Comparison of ENCODE assay signal across 9 cellular contexts in the genomic region with DNA sequence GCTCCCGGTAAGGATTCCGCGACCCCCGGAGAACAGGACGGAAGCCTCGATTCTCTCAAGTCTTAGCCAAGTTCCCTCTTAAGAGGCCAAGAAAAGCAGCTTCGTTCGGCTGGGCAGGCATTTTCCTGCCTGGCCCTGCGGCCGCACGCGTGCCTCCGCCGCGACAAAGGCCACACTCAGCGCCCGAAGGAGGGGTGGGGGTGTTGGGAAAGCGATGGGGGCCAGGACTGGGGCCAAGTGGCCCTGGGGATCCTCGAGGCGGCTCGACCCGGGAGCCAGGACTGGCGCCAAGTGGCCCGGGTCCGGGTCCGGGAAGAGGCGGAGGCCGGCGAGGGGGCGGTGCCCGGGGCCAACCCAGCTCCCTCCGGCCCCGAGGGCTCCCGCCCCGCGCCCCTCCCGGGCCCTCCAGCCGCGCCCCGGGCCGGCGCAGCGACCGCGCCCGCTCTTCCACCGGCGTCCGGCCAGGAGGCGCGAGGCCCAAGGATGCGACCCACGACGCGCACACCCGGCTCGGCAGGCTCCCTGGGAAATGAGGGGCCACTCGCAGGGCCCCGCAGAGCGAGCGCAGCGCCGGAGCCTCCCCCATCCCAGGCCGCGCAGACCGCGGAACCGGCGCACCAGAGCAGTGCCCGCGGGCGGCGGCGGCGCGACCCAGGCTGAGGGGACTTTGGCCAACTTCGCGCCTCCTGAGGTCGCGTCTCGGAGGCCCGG. TPM values are rescaled to one million over a fixed set of nuclear protein-coding genes. Genes with fewer than 3 reads are reported as not detected.
A peak's percentile ranks its signal among the peaks of the same experiment; 100 is the strongest.
DNase-seq lines count a peak whose midpoint lies in the region; ATAC-seq lines count a peak whose summit lies in the region.
"Had no signal": no experiment of that assay in that cellular context is flagged by ENCODE, and none has a peak within 500 bp of the region (broad histone marks: within the 10 kb centered on the region; RNA-seq: fewer than 3 reads in every experiment).

No MANE protein-coding gene starts in this region.

- H3K9me3 ChIP-seq in stomach smooth muscle (ENCODE audit: control insufficient read depth in 2 of 2, low read length in 2 of 2), result no peaks in the 10 kb centered on the region

- no peaks in the 10 kb centered on the region for H3K36me3 Mint-ChIP-seq in activated naive CD8-positive, alpha-beta T cell treated with anti-CD3 and anti-CD28 coated beads, Interleukin-2, amount 10 ng/mL, durations not matched to agents 7 days and 5 days
- H3K36me3 Mint-ChIP-seq in immature natural killer cell, result no peaks in the 10 kb centered on the region
- H3K36me3 Mint-ChIP-seq: activated naive CD4-positive, alpha-beta T cell treated with anti-CD3 and anti-CD28 coated beads, Interleukin-2, amount 50 U/mL, for 24 hours had no signal

- no peak overlapping the region for H3K27ac Mint-ChIP-seq in activated naive CD8-positive, alpha-beta T cell treated with anti-CD3 and anti-CD28 coated beads, Interleukin-2, amount 10 ng/mL, durations not matched to agents 7 days and 5 days
- H3K27ac Mint-ChIP-seq in immature natural killer cell, result no peak overlapping the region
- H3K27ac Mint-ChIP-seq: activated naive CD4-positive, alpha-beta T cell treated with anti-CD3 and anti-CD28 coated beads, Interleukin-2, amount 50 U/mL, for 24 hours had no signal

- H3K4me1 Mint-ChIP-seq in activated naive CD8-positive, alpha-beta T cell treated with anti-CD3 and anti-CD28 coated beads, Interleukin-2, amount 10 ng/mL, durations not matched to agents 7 days and 5 days, result peaks cover 1% of the 10 kb centered on the region
- peaks cover 0 to 3% of the 10 kb centered on the region in 2 donors for H3K4me1 Mint-ChIP-seq in immature natural killer cell

- peak; percentile 4 for ATAC-seq in HG03103 (IDR thresholded peaks at IDR 0.05; ENCODE audit: low read depth, unreplicated experiment)
- no peak for ATAC-seq in activated naive CD8-positive, alpha-beta T cell treated with anti-CD3 and anti-CD28 coated beads, Interleukin-2, amount 10 ng/mL, durations not matched to agents 7 days and 5 days (ENCODE audit: low read depth)
- no peak for ATAC-seq in HG02623 (IDR thresholded peaks at IDR 0.05; ENCODE audit: unreplicated experiment)

- no peak overlapping the region for H3K9ac ChIP-seq in stomach smooth muscle (ENCODE audit: low read length in 2 of 2)

- peak overlapping the region; percentile 22 for H3K4me3 Mint-ChIP-seq in activated naive CD8-positive, alpha-beta T cell treated with anti-CD3 and anti-CD28 coated beads, Interleukin-2, amount 10 ng/mL, durations not matched to agents 7 days and 5 days
- peak overlapping the region; percentile 30 to 72 (median 48) for H3K4me3 Mint-ChIP-seq in immature natural killer cell
- H3K4me3 Mint-ChIP-seq: activated naive CD4-positive, alpha-beta T cell treated with anti-CD3 and anti-CD28 coated beads, Interleukin-2, amount 50 U/mL, for 24 hours had no signal

- POLR2A ChIA-PET in activated naive CD8-positive, alpha-beta T cell treated with anti-CD3 and anti-CD28 coated beads, Interleukin-2, amount 10 ng/mL, durations not matched to agents 7 days and 5 days (lab: Charles Lee), result interaction anchor here (0.5 to 1.1 kb wide), 2 partner anchors 35 to 198 kb away, joined by 3 read pairs; no protein-coding TSS in a partner anchor

- no peaks in the 10 kb centered on the region for H3K9me3 Mint-ChIP-seq in activated naive CD8-positive, alpha-beta T cell treated with anti-CD3 and anti-CD28 coated beads, Interleukin-2, amount 10 ng/mL, durations not matched to agents 7 days and 5 days
- no peaks in the 10 kb centered on the region for H3K9me3 Mint-ChIP-seq in immature natural killer cell
- H3K9me3 Mint-ChIP-seq: activated naive CD4-positive, alpha-beta T cell treated with anti-CD3 and anti-CD28 coated beads, Interleukin-2, amount 50 U/mL, for 24 hours had no signal

- H3K36me3 ChIP-seq in stomach smooth muscle (ENCODE audit: control insufficient read depth in 2 of 2, insufficient read depth in 2 of 2, low read length in 2 of 2), result no peaks in the 10 kb centered on the region

- peak overlapping the region; percentile 36 to 81 for H3K4me3 ChIP-seq in stomach smooth muscle (ENCODE audit: low read length in 2 of 2)

- peaks cover 5% of the 10 kb centered on the region for H3K27me3 Mint-ChIP-seq in activated naive CD8-positive, alpha-beta T cell treated with anti-CD3 and anti-CD28 coated beads, Interleukin-2, amount 10 ng/mL, durations not matched to agents 7 days and 5 days
- H3K27me3 Mint-ChIP-seq in immature natural killer cell (ENCODE audit: low read depth in 3 of 3), result peaks cover 0 to 8% (median 8%) of the 10 kb centered on the region in 3 donors

- no peak overlapping the region for H3K27ac ChIP-seq in stomach smooth muscle (ENCODE audit: low read length)

- H3K27me3 ChIP-seq in stomach smooth muscle (ENCODE audit: control insufficient read depth in 1 of 2, insufficient read depth in 2 of 2, low read length in 2 of 2), result no peaks in the 10 kb centered on the region

- peaks cover 23% of the 10 kb centered on the region for H3K4me1 ChIP-seq in stomach smooth muscle (ENCODE audit: control insufficient read depth, insufficient read depth, low read length)

- DNase-seq in NCI-H1417 (lab: John Stamatoyannopoulos, UW) (peak in 2 of 3 experiments; percentile 56 to 79), NCI-H1417 treated with DMSO at 0.1 percent for 48 hours (lab: John Stamatoyannopoulos, UW) (no peak), immature natural killer cell (peak in 1 of 3 donors; percentile 7), putamen (ENCODE audit: low spot score) (no peak)
- DNase-seq in activated naive CD8-positive, alpha-beta T cell treated with anti-CD3 and anti-CD28 coated beads, Interleukin-2, amount 10 ng/mL, durations not matched to agents 7 days and 5 days, result no peak

RNA-seq across cellular contexts. Expression of gene VAV2, which starts 0.8 kb away (rescaled TPM):
- total RNA-seq in activated naive CD8-positive, alpha-beta T cell treated with anti-CD3 and anti-CD28 coated beads, Interleukin-2, amount 10 ng/mL, durations not matched to agents 7 days and 5 days, result 1 to 10 TPM; 4.7 to 6.4 TPM
- polyA plus RNA-seq in immature natural killer cell, result under 1 TPM in 2 of 3 donors, not detected in 1; 0.12 to 0.28 TPM

RNA-seq across cellular contexts. Expression of gene BRD3OS, which starts 33.9 kb away (rescaled TPM):
- total RNA-seq in activated naive CD8-positive, alpha-beta T cell treated with anti-CD3 and anti-CD28 coated beads, Interleukin-2, amount 10 ng/mL, durations not matched to agents 7 days and 5 days, result 10 to 100 TPM; 14.2 to 17.0 TPM
- polyA plus RNA-seq in immature natural killer cell, result 10 to 100 TPM; 13.7 to 14.9 (median 13.8) TPM

Comparison
In these comparisons a context has a peak if more than half of its experiments do, and no peak if none do; other contexts are left out.
1. DNase-seq: peak in NCI-H1417 (2 of 3); none in NCI-H1417 treated with DMSO at 0.1 percent for 48 hours (single experiment), activated naive CD8-positive, alpha-beta T cell treated with anti-CD3 and anti-CD28 coated beads, Interleukin-2, amount 10 ng/mL, durations not matched to agents 7 days and 5 days (single experiment) and putamen (single experiment).